In the genomic region with DNA sequence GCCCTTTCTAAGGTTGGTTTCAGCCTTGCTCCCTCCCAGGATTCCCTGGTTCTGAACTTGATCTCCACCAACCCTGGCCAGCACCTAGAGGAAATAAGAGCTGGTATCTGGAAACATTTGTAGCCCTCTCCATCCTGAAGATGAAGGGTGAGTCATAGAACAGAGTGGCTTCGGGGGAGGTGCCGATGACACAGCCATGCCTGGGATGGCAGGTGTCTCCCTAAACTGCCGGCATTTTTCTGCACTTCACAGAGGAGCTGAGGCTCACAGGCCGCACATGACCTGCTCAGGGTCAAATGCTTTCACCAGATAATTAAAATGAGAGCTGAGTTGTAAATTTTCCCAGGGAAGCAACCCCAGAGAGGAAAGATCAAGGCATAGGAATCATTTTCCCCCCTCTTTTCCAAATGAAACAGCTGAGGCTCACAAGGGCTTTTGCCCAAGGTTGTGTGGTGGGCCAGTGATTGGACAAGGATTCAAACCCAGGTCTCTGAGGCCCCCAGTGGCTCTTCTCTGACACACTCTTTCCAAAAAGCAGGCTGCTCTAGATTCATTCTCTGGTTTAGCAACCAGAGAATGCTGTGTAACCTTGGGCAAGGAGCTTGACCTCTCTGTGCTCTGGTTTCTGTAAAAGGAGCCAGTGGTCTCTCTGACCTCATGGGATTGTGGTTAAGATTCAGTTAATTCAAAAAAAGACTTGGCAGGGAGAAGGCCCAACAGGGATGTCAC, we compare ENCODE assay signal across 1 cellular context.
TF ChIP-seq lines count a peak whose summit lies in the region.

No MANE protein-coding gene starts in this region.

TF ChIP-seq in IMR-90, 13 proteins besides CTCF, POLR2A, EP300 and RAD21:
- peak; percentile 45 for TF ChIP-seq RCOR1 (IDR thresholded peaks at IDR 0.05; ENCODE audit: insufficient replicate concordance, low read length)
- TF ChIP-seq CEBPB (IDR thresholded peaks at IDR 0.05; ENCODE audit: low read depth, low read length), result no peak
- TF ChIP-seq MXI1 (IDR thresholded peaks at IDR 0.05; ENCODE audit: borderline replicate concordance, low read depth, low read length), result no peak
- TF ChIP-seq NFE2L2 (IDR thresholded peaks at IDR 0.05; ENCODE audit: low read depth, low read length), result no peak
- no peak for TF ChIP-seq RFX5 (IDR thresholded peaks at IDR 0.05; ENCODE audit: low read depth, low read length)
- TF ChIP-seq CHD1 (IDR thresholded peaks at IDR 0.05; ENCODE audit: low read depth, low read length), result no peak
- 0 out of 2 replicates have a peak, but pooled peaks have one; percentile 30 for TF ChIP-seq FOS (IDR thresholded peaks at IDR 0.05; ENCODE audit: low read depth, low read length)
- TF ChIP-seq, protein P1, sequence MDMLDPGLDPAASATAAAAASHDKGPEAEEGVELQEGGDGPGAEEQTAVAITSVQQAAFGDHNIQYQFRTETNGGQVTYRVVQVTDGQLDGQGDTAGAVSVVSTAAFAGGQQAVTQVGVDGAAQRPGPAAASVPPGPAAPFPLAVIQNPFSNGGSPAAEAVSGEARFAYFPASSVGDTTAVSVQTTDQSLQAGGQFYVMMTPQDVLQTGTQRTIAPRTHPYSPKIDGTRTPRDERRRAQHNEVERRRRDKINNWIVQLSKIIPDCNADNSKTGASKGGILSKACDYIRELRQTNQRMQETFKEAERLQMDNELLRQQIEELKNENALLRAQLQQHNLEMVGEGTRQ (IDR thresholded peaks at IDR 0.05; ENCODE audit: low read depth, low read length), result no peak
- no peak for TF ChIP-seq SMC3 (IDR thresholded peaks at IDR 0.05; ENCODE audit: low read depth, low read length)
- TF ChIP-seq, protein P2, sequence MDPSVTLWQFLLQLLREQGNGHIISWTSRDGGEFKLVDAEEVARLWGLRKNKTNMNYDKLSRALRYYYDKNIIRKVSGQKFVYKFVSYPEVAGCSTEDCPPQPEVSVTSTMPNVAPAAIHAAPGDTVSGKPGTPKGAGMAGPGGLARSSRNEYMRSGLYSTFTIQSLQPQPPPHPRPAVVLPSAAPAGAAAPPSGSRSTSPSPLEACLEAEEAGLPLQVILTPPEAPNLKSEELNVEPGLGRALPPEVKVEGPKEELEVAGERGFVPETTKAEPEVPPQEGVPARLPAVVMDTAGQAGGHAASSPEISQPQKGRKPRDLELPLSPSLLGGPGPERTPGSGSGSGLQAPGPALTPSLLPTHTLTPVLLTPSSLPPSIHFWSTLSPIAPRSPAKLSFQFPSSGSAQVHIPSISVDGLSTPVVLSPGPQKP (IDR thresholded peaks at IDR 0.05; ENCODE audit: borderline replicate concordance, low read depth, low read length), result no peak
- TF ChIP-seq BHLHE40 (IDR thresholded peaks at IDR 0.05; ENCODE audit: low read depth, low read length), result no peak
- no peak for TF ChIP-seq MAZ (IDR thresholded peaks at IDR 0.05; ENCODE audit: borderline replicate concordance, low read depth, low read length)
